18 cellular contexts compared by ENCODE assay signal in genomic region chr3:5339967-5340535, GRCh38.
"Had no signal": no experiment of that assay in that cellular context is flagged by ENCODE, and none has a peak within 500 bp of the region (broad histone marks: within the 10 kb centered on the region; RNA-seq: fewer than 3 reads in every experiment).

No MANE protein-coding gene starts in this region.

- H3K27ac ChIP-seq: adrenal gland, esophagus squamous epithelium, prostate gland, suprapubic skin, upper lobe of left lung had no signal

- H3K27me3 ChIP-seq: adrenal gland, suprapubic skin, upper lobe of left lung had no signal

- H3K9me3 Mint-ChIP-seq: activated naive CD4-positive, alpha-beta T cell treated with anti-CD3 and anti-CD28 coated beads, Interleukin-2, amount 50 U/mL, for 24 hours; stimulated activated naive CD8-positive, alpha-beta T cell treated with anti-CD3 and anti-CD28 coated beads, Interleukin-15, amount 100 ng/mL, for 72 hours had no signal

- DNase-seq: activated CD4-positive, alpha-beta T cell treated with anti-CD3 and anti-CD28 coated beads for 36 hours; activated CD4-positive, alpha-beta T cell treated with anti-CD3 and anti-CD28 coated beads, Interleukin-2, amount 50 U/mL, for 48 hours; activated gamma-delta T cell; adrenal gland; cerebellar nuclear complex; effector CD8-positive, alpha-beta T cell; esophagus squamous epithelium; midbrain; right cardiac atrium; stimulated activated CD4-positive, alpha-beta T cell treated with anti-CD3 and anti-CD28 coated beads, Interleukin-4, amount 100 ng/mL, for 1 hour; stimulated activated naive CD8-positive, alpha-beta T cell treated with anti-CD3 and anti-CD28 coated beads, Interleukin-15, amount 100 ng/mL, for 72 hours; upper lobe of left lung had no signal

- H3K4me3 ChIP-seq: adrenal gland, esophagus squamous epithelium, lung, prostate gland, smooth muscle cell, suprapubic skin, upper lobe of left lung had no signal

- ATAC-seq: activated CD4-positive, alpha-beta T cell treated with anti-CD3 and anti-CD28 coated beads for 36 hours; right cardiac atrium; stimulated activated naive CD8-positive, alpha-beta T cell treated with anti-CD3 and anti-CD28 coated beads, Interleukin-15, amount 100 ng/mL, for 72 hours; WTC11 had no signal

- H3K36me3 ChIP-seq: adrenal gland, esophagus squamous epithelium, prostate gland, suprapubic skin, upper lobe of left lung had no signal

- H3K4me1 Mint-ChIP-seq: activated naive CD4-positive, alpha-beta T cell treated with anti-CD3 and anti-CD28 coated beads, Interleukin-2, amount 50 U/mL, for 24 hours; stimulated activated naive CD8-positive, alpha-beta T cell treated with anti-CD3 and anti-CD28 coated beads, Interleukin-15, amount 100 ng/mL, for 72 hours; WTC11 had no signal

- H3K4me1 ChIP-seq: adrenal gland, esophagus squamous epithelium, prostate gland, suprapubic skin had no signal

- H3K27ac Mint-ChIP-seq: activated CD4-positive, alpha-beta T cell treated with anti-CD3 and anti-CD28 coated beads for 36 hours; activated naive CD4-positive, alpha-beta T cell treated with anti-CD3 and anti-CD28 coated beads, Interleukin-2, amount 50 U/mL, for 24 hours; WTC11 had no signal

- H3K27me3 Mint-ChIP-seq: activated naive CD4-positive, alpha-beta T cell treated with anti-CD3 and anti-CD28 coated beads, Interleukin-2, amount 50 U/mL, for 24 hours; stimulated activated naive CD8-positive, alpha-beta T cell treated with anti-CD3 and anti-CD28 coated beads, Interleukin-15, amount 100 ng/mL, for 72 hours had no signal

- H3K9me3 ChIP-seq: adrenal gland, esophagus squamous epithelium, prostate gland, suprapubic skin, upper lobe of left lung had no signal

- H3K36me3 Mint-ChIP-seq: activated naive CD4-positive, alpha-beta T cell treated with anti-CD3 and anti-CD28 coated beads, Interleukin-2, amount 50 U/mL, for 24 hours had no signal

- H3K4me3 Mint-ChIP-seq: activated CD4-positive, alpha-beta T cell treated with anti-CD3 and anti-CD28 coated beads for 36 hours; activated naive CD4-positive, alpha-beta T cell treated with anti-CD3 and anti-CD28 coated beads, Interleukin-2, amount 50 U/mL, for 24 hours; stimulated activated naive CD8-positive, alpha-beta T cell treated with anti-CD3 and anti-CD28 coated beads, Interleukin-15, amount 100 ng/mL, for 72 hours; WTC11 had no signal
